19 cellular contexts compared by ENCODE assay signal in the genomic region with DNA sequence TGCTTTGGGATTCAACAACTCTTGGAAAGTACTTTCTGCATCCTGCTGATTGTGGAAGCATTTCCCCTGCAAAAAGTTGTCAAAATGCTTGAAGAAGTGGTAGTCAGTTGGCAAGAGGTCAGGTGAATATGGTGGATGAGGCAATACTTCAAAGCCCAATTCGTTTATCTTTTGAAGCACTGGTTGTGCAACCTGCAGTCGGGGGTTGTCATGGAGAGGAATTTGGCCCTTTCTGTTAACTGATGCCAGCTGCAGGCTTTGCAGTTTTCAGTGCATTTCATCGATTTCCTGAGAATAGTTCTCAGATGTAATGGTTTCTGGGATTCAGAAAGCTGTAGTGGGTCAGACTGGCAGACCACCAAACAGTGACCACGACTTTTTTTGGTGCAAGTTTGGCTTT. TPM values are rescaled to one million over a fixed set of nuclear protein-coding genes. Genes with fewer than 3 reads are reported as not detected.
A peak's percentile ranks its signal among the peaks of the same experiment; 100 is the strongest.
DNase-seq lines count a peak whose midpoint lies in the region; TF ChIP-seq lines count a peak whose summit lies in the region.
"Had no signal": no experiment of that assay in that cellular context is flagged by ENCODE, and none has a peak within 500 bp of the region (broad histone marks: within the 10 kb centered on the region; RNA-seq: fewer than 3 reads in every experiment).

No MANE protein-coding gene starts in this region.

- no peak overlapping the region for H4K91ac ChIP-seq in trophoblast cell (ENCODE audit: low read depth, low read length)

- H2BK12ac ChIP-seq in trophoblast cell (ENCODE audit: low read length) = no peak overlapping the region

- no peak overlapping the region for H2BK120ac ChIP-seq in trophoblast cell (ENCODE audit: insufficient read depth, low read length, poor library complexity)

- no peak overlapping the region for H3K4ac ChIP-seq in trophoblast cell (ENCODE audit: low read depth, low read length)

- no peak overlapping the region for H2AK5ac ChIP-seq in trophoblast cell (ENCODE audit: low read length)

- intact Hi-C loops in adrenal gland (cut with DNase I) = no loop called here
- intact Hi-C loops in vagina (cut with DNase I) = no loop called here
- intact Hi-C loops in activated CD4-positive, alpha-beta T cell treated with anti-CD3 and anti-CD28 coated beads, Interleukin-2, amount 10 ng/mL, durations not matched to agents 24 days and 14 days (cut with micrococcal nuclease) = no loop called here

- H3K14ac ChIP-seq in trophoblast cell (ENCODE audit: low read length) = no peak overlapping the region

- no peak overlapping the region for H2AFZ ChIP-seq in trophoblast cell (ENCODE audit: insufficient read depth, low read length, poor library complexity)

- TF ChIP-seq POLR2A in adrenal gland (IDR thresholded peaks at IDR 0.05) (no peak), vagina (IDR thresholded peaks at IDR 0.05) (no peak)

- no peaks in the 10 kb centered on the region for H3K9me3 ChIP-seq in MG63
- H3K9me3 ChIP-seq in adrenal gland (replicated peaks in 1 of 3) = no peaks in the 10 kb centered on the region
- peaks cover 5% of the 10 kb centered on the region for H3K9me3 ChIP-seq in trophoblast cell (ENCODE audit: insufficient read depth, low read depth, low read length)
- H3K9me3 ChIP-seq in vagina = no peaks in the 10 kb centered on the region
- H3K9me3 ChIP-seq: esophagus muscularis mucosa, upper lobe of left lung had no signal

- no peak overlapping the region for H3K23ac ChIP-seq in trophoblast cell (ENCODE audit: low read length)

- H3K4me1 ChIP-seq in adrenal gland (replicated peaks in 1 of 2) = no peaks in the 10 kb centered on the region
- H3K4me1 ChIP-seq in trophoblast cell (ENCODE audit: control insufficient read depth in 1 of 2, insufficient read depth in 2 of 2, low read length in 2 of 2) = peaks cover 0 to 8% of the 10 kb centered on the region in 2 experiments
- H3K4me1 ChIP-seq in vagina = no peaks in the 10 kb centered on the region

- peaks cover 5% of the 10 kb centered on the region for H3K4me1 Mint-ChIP-seq in activated naive CD8-positive, alpha-beta T cell treated with anti-CD3 and anti-CD28 coated beads for 36 hours
- no peaks in the 10 kb centered on the region for H3K4me1 Mint-ChIP-seq in activated CD4-positive, alpha-beta T cell treated with anti-CD3 and anti-CD28 coated beads, Interleukin-2, amount 10 ng/mL, durations not matched to agents 24 days and 14 days

- H3K27ac ChIP-seq in adrenal gland (no peak overlapping the region), trophoblast cell (ENCODE audit: low read depth, low read length) (no peak overlapping the region), vagina (no peak overlapping the region)
- H3K27ac ChIP-seq: dorsolateral prefrontal cortex, esophagus muscularis mucosa, upper lobe of left lung had no signal

- 26 to 32% (median 30%) methylated on average over 4 of the region's 4 CpGs for WGBS in adrenal gland, 4 donors
- WGBS in trophoblast cell (ENCODE audit: extremely low coverage, insufficient coverage, insufficient read length) = no CpG with 5 or more reads among the region's 4 CpGs

- H3K36me3 ChIP-seq in MG63 (no peaks in the 10 kb centered on the region), adrenal gland (replicated peaks in 1 of 2) (no peaks in the 10 kb centered on the region), trophoblast cell (ENCODE audit: control insufficient read depth in 1 of 2, insufficient read depth in 2 of 2, low read length in 2 of 2) (no peaks in the 10 kb centered on the region), vagina (no peaks in the 10 kb centered on the region)
- H3K36me3 ChIP-seq: esophagus muscularis mucosa, upper lobe of left lung had no signal

- H3K27me3 Mint-ChIP-seq in activated naive CD8-positive, alpha-beta T cell treated with anti-CD3 and anti-CD28 coated beads for 36 hours = no peaks in the 10 kb centered on the region
- peaks cover 2% of the 10 kb centered on the region for H3K27me3 Mint-ChIP-seq in activated CD4-positive, alpha-beta T cell treated with anti-CD3 and anti-CD28 coated beads, Interleukin-2, amount 10 ng/mL, durations not matched to agents 24 days and 14 days

- H3K4me3 Mint-ChIP-seq in activated naive CD8-positive, alpha-beta T cell treated with anti-CD3 and anti-CD28 coated beads for 36 hours = no peak overlapping the region
- H3K4me3 Mint-ChIP-seq in activated CD4-positive, alpha-beta T cell treated with anti-CD3 and anti-CD28 coated beads, Interleukin-2, amount 10 ng/mL, durations not matched to agents 24 days and 14 days = no peak overlapping the region
- H3K4me3 Mint-ChIP-seq: H9 had no signal

- no peaks in the 10 kb centered on the region for H3K79me1 ChIP-seq in trophoblast cell (ENCODE audit: low read length)

- H3K18ac ChIP-seq in trophoblast cell (ENCODE audit: low read length) = no peak overlapping the region

- no peak overlapping the region for H4K12ac ChIP-seq in trophoblast cell (ENCODE audit: low read depth, low read length)

- H3K9me3 Mint-ChIP-seq in activated naive CD8-positive, alpha-beta T cell treated with anti-CD3 and anti-CD28 coated beads for 36 hours = no peaks in the 10 kb centered on the region
- H3K9me3 Mint-ChIP-seq in activated CD4-positive, alpha-beta T cell treated with anti-CD3 and anti-CD28 coated beads, Interleukin-2, amount 10 ng/mL, durations not matched to agents 24 days and 14 days = no peaks in the 10 kb centered on the region
- H3K9me3 Mint-ChIP-seq: H9 had no signal

- no peak for TF ChIP-seq CTCF in adrenal gland (IDR thresholded peaks at IDR 0.05)
- no peak for TF ChIP-seq CTCF in fibroblast of pulmonary artery (IDR thresholded peaks at IDR 0.05; ENCODE audit: low read length, missing control alignments)
- no peak for TF ChIP-seq CTCF in vagina (IDR thresholded peaks at IDR 0.05)

- H3K9ac ChIP-seq in trophoblast cell (ENCODE audit: low read length) = no peak overlapping the region

- H3K27me3 ChIP-seq in MG63 (no peaks in the 10 kb centered on the region), adrenal gland (no peaks in the 10 kb centered on the region), trophoblast cell (ENCODE audit: insufficient read depth, low read length) (no peaks in the 10 kb centered on the region), vagina (no peaks in the 10 kb centered on the region)
- H3K27me3 ChIP-seq: esophagus muscularis mucosa, upper lobe of left lung had no signal

- no peak overlapping the region for H3K4me2 ChIP-seq in trophoblast cell (ENCODE audit: low read length)

- H3K4me3 ChIP-seq in MG63 = no peak overlapping the region
- H3K4me3 ChIP-seq in adrenal gland = no peak overlapping the region
- no peak overlapping the region for H3K4me3 ChIP-seq in fibroblast of pulmonary artery (replicated peaks; ENCODE audit: low read depth, low read length)
- no peak overlapping the region for H3K4me3 ChIP-seq in trophoblast cell (ENCODE audit: low read depth, low read length)
- no peak overlapping the region for H3K4me3 ChIP-seq in vagina
- H3K4me3 ChIP-seq: dorsolateral prefrontal cortex, esophagus muscularis mucosa, upper lobe of left lung had no signal

- H4K8ac ChIP-seq in trophoblast cell (ENCODE audit: low read depth, low read length) = no peak overlapping the region

- H3K79me2 ChIP-seq in trophoblast cell (ENCODE audit: control insufficient read depth, insufficient read depth, low read length, poor library complexity) = no peaks in the 10 kb centered on the region

- H2BK5ac ChIP-seq in trophoblast cell (ENCODE audit: low read depth, low read length, poor library complexity) = no peak overlapping the region

- H3K27ac Mint-ChIP-seq in activated naive CD8-positive, alpha-beta T cell treated with anti-CD3 and anti-CD28 coated beads for 36 hours = no peak overlapping the region
- H3K27ac Mint-ChIP-seq in activated CD4-positive, alpha-beta T cell treated with anti-CD3 and anti-CD28 coated beads, Interleukin-2, amount 10 ng/mL, durations not matched to agents 24 days and 14 days = no peak overlapping the region

- H3K36me3 Mint-ChIP-seq in activated naive CD8-positive, alpha-beta T cell treated with anti-CD3 and anti-CD28 coated beads for 36 hours = no peaks in the 10 kb centered on the region
- no peaks in the 10 kb centered on the region for H3K36me3 Mint-ChIP-seq in activated CD4-positive, alpha-beta T cell treated with anti-CD3 and anti-CD28 coated beads, Interleukin-2, amount 10 ng/mL, durations not matched to agents 24 days and 14 days (ENCODE audit: low read depth)

- DNase-seq in MG63 = peak; percentile 3
- peak; percentile 20 to 86 (median 81) for DNase-seq in adrenal gland
- DNase-seq in fibroblast of pulmonary artery (ENCODE audit: low read depth) = peak; percentile 84
- peak; percentile 69 to 96 for DNase-seq in trophoblast cell
- no peak for DNase-seq in vagina (ENCODE audit: extremely low spot score in 2 of 2)
- DNase-seq in pons (ENCODE audit: low spot score) = no peak
- no peak for DNase-seq in activated naive CD8-positive, alpha-beta T cell treated with anti-CD3 and anti-CD28 coated beads for 36 hours
- DNase-seq in activated CD4-positive, alpha-beta T cell treated with anti-CD3 and anti-CD28 coated beads, Interleukin-2, amount 10 ng/mL, durations not matched to agents 24 days and 14 days = no peak
- DNase-seq: activated CD4-positive, alpha-beta T cell treated with anti-CD3 and anti-CD28 coated beads for 4 hours; AML-193; DND-41; dorsolateral prefrontal cortex; H9; NCI-H748 treated with DMSO at 0.1 percent for 48 hours; retina; T-helper 1 cell had no signal

RNA-seq across cellular contexts. Expression of a gene that starts 47.6 kb away (rescaled TPM):
- not detected in 2 replicates for total RNA-seq in MG63 (2014; rRNA removed; shearing (Covaris generic); ENCODE audit: low replicate concordance)
- total RNA-seq in adrenal gland (1 to 10 TPM; 1.9 to 5.6 (median 3.3) TPM), vagina (11.5 TPM)
- polyA plus RNA-seq in adrenal gland = 10 to 100 TPM in 1 of 3 donors, 1 to 10 TPM in 2; 1.5 to 11.6 (median 1.8) TPM
- 32.7 and 38.5 TPM in 2 replicates for polyA plus RNA-seq in trophoblast cell (2013)
- not detected for total RNA-seq in activated naive CD8-positive, alpha-beta T cell treated with anti-CD3 and anti-CD28 coated beads for 36 hours
- not detected in 2 replicates for total RNA-seq in activated CD4-positive, alpha-beta T cell treated with anti-CD3 and anti-CD28 coated beads, Interleukin-2, amount 10 ng/mL, durations not matched to agents 24 days and 14 days
- total RNA-seq: OCI-LY7 had no signal

Comparison
In these comparisons a context has a peak if more than half of its experiments do, and no peak if none do; other contexts are left out.
1. DNase-seq: peak in MG63 (single experiment), adrenal gland (7 of 7), fibroblast of pulmonary artery (single experiment) and trophoblast cell (2 of 2); none in vagina (0 of 2), pons (single experiment), activated naive CD8-positive, alpha-beta T cell treated with anti-CD3 and anti-CD28 coated beads for 36 hours (single experiment) and activated CD4-positive, alpha-beta T cell treated with anti-CD3 and anti-CD28 coated beads, Interleukin-2, amount 10 ng/mL, durations not matched to agents 24 days and 14 days (single experiment).